In the genomic region with DNA sequence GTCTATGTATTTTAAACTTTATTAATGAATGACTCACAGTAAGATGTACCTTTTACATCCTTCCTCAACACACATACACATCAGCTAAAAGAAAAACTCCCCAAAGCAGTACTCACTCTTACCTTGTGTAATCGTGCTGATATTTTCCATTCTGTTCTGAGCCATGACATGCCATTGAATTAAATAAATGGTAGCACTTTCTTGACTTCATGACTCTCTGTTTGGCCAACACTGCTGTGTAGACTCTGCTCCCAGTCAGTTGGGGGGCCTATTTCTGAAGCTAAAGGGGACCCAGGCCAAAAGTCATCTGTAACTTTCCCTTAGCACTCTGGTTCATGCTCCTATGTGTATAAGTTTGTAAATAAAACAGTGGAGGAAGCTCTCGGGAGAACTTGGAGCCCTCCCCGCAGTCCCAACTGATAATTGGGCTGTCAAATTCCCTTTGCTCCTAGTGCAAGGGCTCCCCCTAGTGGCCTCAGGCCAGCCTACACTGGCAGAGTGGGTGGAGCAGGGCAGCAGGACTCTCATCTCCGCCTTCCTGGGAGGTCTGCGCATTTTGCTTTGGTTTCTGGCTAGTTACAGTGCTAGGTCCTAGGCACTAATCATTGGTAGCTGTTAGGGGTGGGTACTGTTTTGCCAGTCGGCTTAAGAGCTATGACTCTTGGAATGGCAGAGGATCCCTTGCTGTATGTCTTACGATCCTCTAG, we compare ENCODE assay signal across 1 cellular context.
TF ChIP-seq lines count a peak whose summit lies in the region.

No MANE protein-coding gene starts in this region.

TF ChIP-seq in K562, 482 proteins besides CTCF, POLR2A, EP300 and RAD21 (continued from another document):
- TF ChIP-seq, protein P1, sequence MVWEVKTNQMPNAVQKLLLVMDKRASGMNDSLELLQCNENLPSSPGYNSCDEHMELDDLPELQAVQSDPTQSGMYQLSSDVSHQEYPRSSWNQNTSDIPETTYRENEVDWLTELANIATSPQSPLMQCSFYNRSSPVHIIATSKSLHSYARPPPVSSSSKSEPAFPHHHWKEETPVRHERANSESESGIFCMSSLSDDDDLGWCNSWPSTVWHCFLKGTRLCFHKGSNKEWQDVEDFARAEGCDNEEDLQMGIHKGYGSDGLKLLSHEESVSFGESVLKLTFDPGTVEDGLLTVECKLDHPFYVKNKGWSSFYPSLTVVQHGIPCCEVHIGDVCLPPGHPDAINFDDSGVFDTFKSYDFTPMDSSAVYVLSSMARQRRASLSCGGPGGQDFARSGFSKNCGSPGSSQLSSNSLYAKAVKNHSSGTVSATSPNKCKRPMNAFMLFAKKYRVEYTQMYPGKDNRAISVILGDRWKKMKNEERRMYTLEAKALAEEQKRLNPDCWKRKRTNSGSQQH (CRISPR knock-in tag; IDR thresholded peaks at IDR 0.05) = no peak
- TF ChIP-seq ZZZ3 (IDR thresholded peaks at IDR 0.05) (no peak), HNRNPLL (IDR thresholded peaks at IDR 0.05; ENCODE audit: low read depth, low read length, poor library complexity, severe bottlenecking) (peak; percentile 55), ZNF23 (CRISPR knock-in tag; IDR thresholded peaks at IDR 0.05) (no peak), TAF9B (IDR thresholded peaks at IDR 0.05; ENCODE audit: partially characterized antibody) (no peak), ZNF436 (CRISPR knock-in tag; IDR thresholded peaks at IDR 0.05) (no peak), ATF7 (IDR thresholded peaks at IDR 0.05) (no peak), SIN3A (IDR thresholded peaks at IDR 0.05; ENCODE audit: borderline replicate concordance in 2 of 2, control insufficient read depth in 1 of 2, low read depth in 2 of 2, low read length in 2 of 2) (no peak), NFXL1 (CRISPR knock-in tag; IDR thresholded peaks at IDR 0.05) (no peak), ZNF232 (CRISPR knock-in tag; IDR thresholded peaks at IDR 0.05) (no peak), NFATC3 (IDR thresholded peaks at IDR 0.05) (no peak), ZNF324 (CRISPR knock-in tag; IDR thresholded peaks at IDR 0.05) (no peak), FOSL1 (tag; conservative IDR thresholded peaks at IDR 0.05) (no peak), COPS2 (conservative IDR thresholded peaks at IDR 0.05) (no peak), ZNF778 (CRISPR knock-in tag; IDR thresholded peaks at IDR 0.05) (no peak), ETS2 (tag; IDR thresholded peaks at IDR 0.05; ENCODE audit: borderline replicate concordance, poor library complexity, severe bottlenecking) (no peak), TARDBP (IDR thresholded peaks at IDR 0.05) (no peak), PPARD (CRISPR knock-in tag; IDR thresholded peaks at IDR 0.05) (no peak), STAG1 (CRISPR knock-in tag; IDR thresholded peaks at IDR 0.05; ENCODE audit: borderline replicate concordance) (peak; percentile 44; the same call in 1 of the 2 replicates), BRD4 (IDR thresholded peaks at IDR 0.05) (no peak)
- TF ChIP-seq, protein P2, sequence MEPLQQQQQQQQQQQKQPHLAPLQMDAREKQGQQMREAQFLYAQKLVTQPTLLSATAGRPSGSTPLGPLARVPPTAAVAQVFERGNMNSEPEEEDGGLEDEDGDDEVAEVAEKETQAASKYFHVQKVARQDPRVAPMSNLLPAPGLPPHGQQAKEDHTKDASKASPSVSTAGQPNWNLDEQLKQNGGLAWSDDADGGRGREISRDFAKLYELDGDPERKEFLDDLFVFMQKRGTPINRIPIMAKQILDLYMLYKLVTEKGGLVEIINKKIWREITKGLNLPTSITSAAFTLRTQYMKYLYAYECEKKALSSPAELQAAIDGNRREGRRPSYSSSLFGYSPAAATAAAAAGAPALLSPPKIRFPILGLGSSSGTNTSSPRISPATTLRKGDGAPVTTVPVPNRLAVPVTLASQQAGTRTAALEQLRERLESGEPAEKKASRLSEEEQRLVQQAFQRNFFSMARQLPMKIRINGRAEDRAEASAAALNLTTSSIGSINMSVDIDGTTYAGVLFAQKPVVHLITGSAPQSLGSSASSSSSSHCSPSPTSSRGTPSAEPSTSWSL (CRISPR knock-in tag; IDR thresholded peaks at IDR 0.05; ENCODE audit: borderline replicate concordance) = no peak
TF ChIP-seq in K562: peak in this region for 6.
